In the genomic region with DNA sequence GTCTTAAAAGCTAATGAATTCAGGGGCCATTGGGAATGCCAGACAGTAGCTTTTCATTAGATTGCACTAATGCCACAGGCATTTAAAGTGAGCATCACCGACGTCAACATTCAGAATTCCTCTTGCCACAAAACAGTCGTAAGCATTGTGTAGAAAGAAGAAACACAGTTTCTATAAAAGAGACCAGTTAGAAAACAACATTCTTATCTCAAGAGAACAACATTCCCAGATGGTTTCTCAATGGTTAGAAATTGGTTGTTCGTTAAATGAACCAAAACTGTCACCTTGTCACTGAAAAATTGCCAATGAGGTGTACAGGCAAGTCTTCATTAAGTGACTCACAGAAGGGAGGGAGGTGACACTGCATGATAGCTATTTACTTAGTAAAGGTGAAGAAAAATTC, we compare ENCODE assay signal across 1 cellular context.
TF ChIP-seq lines count a peak whose summit lies in the region.

No MANE protein-coding gene starts in this region.

TF ChIP-seq in GM23338, 12 proteins besides CTCF, POLR2A, EP300 and RAD21 (continued from another document):
- TF ChIP-seq, protein P1, sequence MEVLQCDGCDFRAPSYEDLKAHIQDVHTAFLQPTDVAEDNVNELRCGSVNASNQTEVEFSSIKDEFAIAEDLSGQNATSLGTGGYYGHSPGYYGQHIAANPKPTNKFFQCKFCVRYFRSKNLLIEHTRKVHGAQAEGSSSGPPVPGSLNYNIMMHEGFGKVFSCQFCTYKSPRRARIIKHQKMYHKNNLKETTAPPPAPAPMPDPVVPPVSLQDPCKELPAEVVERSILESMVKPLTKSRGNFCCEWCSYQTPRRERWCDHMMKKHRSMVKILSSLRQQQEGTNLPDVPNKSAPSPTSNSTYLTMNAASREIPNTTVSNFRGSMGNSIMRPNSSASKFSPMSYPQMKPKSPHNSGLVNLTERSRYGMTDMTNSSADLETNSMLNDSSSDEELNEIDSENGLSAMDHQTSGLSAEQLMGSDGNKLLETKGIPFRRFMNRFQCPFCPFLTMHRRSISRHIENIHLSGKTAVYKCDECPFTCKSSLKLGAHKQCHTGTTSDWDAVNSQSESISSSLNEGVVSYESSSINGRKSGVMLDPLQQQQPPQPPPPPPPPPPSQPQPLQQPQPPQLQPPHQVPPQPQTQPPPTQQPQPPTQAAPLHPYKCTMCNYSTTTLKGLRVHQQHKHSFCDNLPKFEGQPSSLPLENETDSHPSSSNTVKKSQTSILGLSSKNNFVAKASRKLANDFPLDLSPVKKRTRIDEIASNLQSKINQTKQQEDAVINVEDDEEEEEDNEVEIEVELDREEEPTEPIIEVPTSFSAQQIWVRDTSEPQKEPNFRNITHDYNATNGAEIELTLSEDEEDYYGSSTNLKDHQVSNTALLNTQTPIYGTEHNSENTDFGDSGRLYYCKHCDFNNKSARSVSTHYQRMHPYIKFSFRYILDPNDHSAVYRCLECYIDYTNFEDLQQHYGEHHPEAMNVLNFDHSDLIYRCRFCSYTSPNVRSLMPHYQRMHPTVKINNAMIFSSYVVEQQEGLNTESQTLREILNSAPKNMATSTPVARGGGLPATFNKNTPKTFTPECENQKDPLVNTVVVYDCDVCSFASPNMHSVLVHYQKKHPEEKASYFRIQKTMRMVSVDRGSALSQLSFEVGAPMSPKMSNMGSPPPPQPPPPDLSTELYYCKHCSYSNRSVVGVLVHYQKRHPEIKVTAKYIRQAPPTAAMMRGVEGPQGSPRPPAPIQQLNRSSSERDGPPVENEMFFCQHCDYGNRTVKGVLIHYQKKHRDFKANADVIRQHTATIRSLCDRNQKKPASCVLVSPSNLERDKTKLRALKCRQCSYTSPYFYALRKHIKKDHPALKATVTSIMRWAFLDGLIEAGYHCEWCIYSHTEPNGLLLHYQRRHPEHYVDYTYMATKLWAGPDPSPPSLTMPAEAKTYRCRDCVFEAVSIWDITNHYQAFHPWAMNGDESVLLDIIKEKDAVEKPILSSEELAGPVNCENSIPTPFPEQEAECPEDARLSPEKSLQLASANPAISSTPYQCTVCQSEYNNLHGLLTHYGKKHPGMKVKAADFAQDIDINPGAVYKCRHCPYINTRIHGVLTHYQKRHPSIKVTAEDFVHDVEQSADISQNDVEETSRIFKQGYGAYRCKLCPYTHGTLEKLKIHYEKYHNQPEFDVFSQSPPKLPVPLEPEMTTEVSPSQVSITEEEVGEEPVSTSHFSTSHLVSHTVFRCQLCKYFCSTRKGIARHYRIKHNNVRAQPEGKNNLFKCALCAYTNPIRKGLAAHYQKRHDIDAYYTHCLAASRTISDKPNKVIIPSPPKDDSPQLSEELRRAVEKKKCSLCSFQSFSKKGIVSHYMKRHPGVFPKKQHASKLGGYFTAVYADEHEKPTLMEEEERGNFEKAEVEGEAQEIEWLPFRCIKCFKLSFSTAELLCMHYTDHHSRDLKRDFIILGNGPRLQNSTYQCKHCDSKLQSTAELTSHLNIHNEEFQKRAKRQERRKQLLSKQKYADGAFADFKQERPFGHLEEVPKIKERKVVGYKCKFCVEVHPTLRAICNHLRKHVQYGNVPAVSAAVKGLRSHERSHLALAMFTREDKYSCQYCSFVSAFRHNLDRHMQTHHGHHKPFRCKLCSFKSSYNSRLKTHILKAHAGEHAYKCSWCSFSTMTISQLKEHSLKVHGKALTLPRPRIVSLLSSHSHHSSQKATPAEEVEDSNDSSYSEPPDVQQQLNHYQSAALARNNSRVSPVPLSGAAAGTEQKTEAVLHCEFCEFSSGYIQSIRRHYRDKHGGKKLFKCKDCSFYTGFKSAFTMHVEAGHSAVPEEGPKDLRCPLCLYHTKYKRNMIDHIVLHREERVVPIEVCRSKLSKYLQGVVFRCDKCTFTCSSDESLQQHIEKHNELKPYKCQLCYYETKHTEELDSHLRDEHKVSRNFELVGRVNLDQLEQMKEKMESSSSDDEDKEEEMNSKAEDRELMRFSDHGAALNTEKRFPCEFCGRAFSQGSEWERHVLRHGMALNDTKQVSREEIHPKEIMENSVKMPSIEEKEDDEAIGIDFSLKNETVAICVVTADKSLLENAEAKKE (CRISPR knock-in tag; IDR thresholded peaks at IDR 0.05) = no peak
- TF ChIP-seq STAT1 (IDR thresholded peaks at IDR 0.05; ENCODE audit: unreplicated experiment) = no peak
- no peak for TF ChIP-seq NANOG (IDR thresholded peaks at IDR 0.05; ENCODE audit: borderline replicate concordance)
- TF ChIP-seq EZH2phosphoT487 (IDR thresholded peaks at IDR 0.05; ENCODE audit: unreplicated experiment) = no peak
- TF ChIP-seq, protein P2, sequence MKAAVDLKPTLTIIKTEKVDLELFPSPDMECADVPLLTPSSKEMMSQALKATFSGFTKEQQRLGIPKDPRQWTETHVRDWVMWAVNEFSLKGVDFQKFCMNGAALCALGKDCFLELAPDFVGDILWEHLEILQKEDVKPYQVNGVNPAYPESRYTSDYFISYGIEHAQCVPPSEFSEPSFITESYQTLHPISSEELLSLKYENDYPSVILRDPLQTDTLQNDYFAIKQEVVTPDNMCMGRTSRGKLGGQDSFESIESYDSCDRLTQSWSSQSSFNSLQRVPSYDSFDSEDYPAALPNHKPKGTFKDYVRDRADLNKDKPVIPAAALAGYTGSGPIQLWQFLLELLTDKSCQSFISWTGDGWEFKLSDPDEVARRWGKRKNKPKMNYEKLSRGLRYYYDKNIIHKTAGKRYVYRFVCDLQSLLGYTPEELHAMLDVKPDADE (IDR thresholded peaks at IDR 0.05) = no peak
- no peak for TF ChIP-seq CREB1 (CRISPR knock-in tag; IDR thresholded peaks at IDR 0.05; ENCODE audit: low read depth)
